ENCODE assay signal across 13 cellular contexts in the genomic region with DNA sequence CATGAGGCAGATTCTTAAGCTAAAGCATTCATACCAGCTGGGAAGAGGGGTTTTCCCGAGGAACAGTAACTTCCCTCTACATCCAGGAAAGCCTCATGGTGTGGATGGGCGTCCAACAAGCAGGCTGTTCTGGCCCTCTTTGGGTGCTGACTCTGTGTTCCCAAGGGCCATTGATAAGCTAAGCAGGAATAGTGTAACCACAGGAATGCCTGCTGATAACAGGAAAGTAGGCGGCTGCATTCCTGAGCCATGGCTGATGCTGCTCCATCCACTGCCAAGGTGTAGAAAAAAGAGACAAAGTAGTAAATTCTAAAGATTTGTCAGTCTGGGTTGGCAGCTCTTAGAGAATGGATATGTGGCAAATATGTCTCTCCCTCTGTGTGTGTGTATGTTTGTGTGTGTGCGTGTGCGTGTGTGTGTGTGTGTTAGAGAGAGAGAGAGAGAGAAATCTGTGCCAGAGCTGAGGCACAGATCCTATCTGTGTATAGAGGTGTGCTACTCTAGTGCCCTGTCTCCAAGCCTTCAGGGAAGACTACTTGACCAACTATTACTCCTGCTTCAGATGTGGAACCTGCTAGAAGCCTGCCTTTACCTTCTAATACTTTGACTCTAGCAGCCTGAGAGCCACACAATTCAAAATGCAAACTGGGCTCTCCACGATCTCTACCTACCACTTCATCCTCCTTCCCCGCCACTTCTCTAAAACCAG.
DNase-seq lines count a peak whose midpoint lies in the region; ATAC-seq, FAIRE-seq and TF ChIP-seq lines count a peak whose summit lies in the region.
"Had no signal": no experiment of that assay in that cellular context is flagged by ENCODE, and none has a peak within 500 bp of the region (broad histone marks: within the 10 kb centered on the region; RNA-seq: fewer than 3 reads in every experiment).

No MANE protein-coding gene starts in this region.

- H3K27ac Mint-ChIP-seq in nephron progenitor cell, result peak overlapping the region; percentile 0
- no peak overlapping the region for H3K27ac Mint-ChIP-seq in T-helper 17 cell
- no peak overlapping the region for H3K27ac Mint-ChIP-seq in activated CD4-positive, alpha-beta T cell treated with anti-CD3 and anti-CD28 coated beads, Interleukin-2, amount 10 ng/mL, durations not matched to agents 7 days and 5 days
- H3K27ac Mint-ChIP-seq: activated naive CD4-positive, alpha-beta T cell treated with anti-CD3 and anti-CD28 coated beads, Interleukin-2, amount 50 U/mL, for 24 hours; stimulated activated memory B cell treated with anti-CD40 and anti-IgM and Interleukin-4, amounts not matched to agents 10 μg/mL and 1 μg/mL and 100 μg/mL, for 72 hours had no signal

- no peak overlapping the region for H3K27ac ChIP-seq in cardiac muscle cell
- no peak overlapping the region for H3K27ac ChIP-seq in aorta (ENCODE audit: low read depth in 1 of 2, low read length in 2 of 2)
- H3K27ac ChIP-seq: ovary had no signal

- intact Hi-C loops in aorta (cut with DNase I), result no loop called here

- H3K4me3 ChIP-seq in cardiac muscle cell (no peak overlapping the region), aorta (ENCODE audit: low read length in 2 of 2) (no peak overlapping the region)
- H3K4me3 ChIP-seq: ovary had no signal

- H3K9me3 ChIP-seq in cardiac muscle cell (ENCODE audit: low read depth) (no peaks in the 10 kb centered on the region), aorta (ENCODE audit: control insufficient read depth, low read length) (no peaks in the 10 kb centered on the region), T-helper 17 cell (ENCODE audit: control insufficient read depth, low read length, poor library complexity, severe bottlenecking) (no peaks in the 10 kb centered on the region)
- H3K9me3 ChIP-seq: ovary had no signal

- H3K27me3 ChIP-seq in cardiac muscle cell (no peaks in the 10 kb centered on the region), aorta (ENCODE audit: control insufficient read depth in 1 of 2, insufficient read depth in 2 of 2, low read length in 1 of 2) (no peaks in the 10 kb centered on the region)
- H3K27me3 ChIP-seq: ovary had no signal

- H3K4me1 Mint-ChIP-seq in nephron progenitor cell, result no peaks in the 10 kb centered on the region
- H3K4me1 Mint-ChIP-seq in T-helper 17 cell, result no peaks in the 10 kb centered on the region
- no peaks in the 10 kb centered on the region for H3K4me1 Mint-ChIP-seq in activated CD4-positive, alpha-beta T cell treated with anti-CD3 and anti-CD28 coated beads, Interleukin-2, amount 10 ng/mL, durations not matched to agents 7 days and 5 days
- H3K4me1 Mint-ChIP-seq: activated naive CD4-positive, alpha-beta T cell treated with anti-CD3 and anti-CD28 coated beads, Interleukin-2, amount 50 U/mL, for 24 hours; stimulated activated memory B cell treated with anti-CD40 and anti-IgM and Interleukin-4, amounts not matched to agents 10 μg/mL and 1 μg/mL and 100 μg/mL, for 72 hours had no signal

- DNase-seq in EL (peak; percentile 8), RCC 7860 (ENCODE audit: low spot score) (peak; percentile 67), cardiac muscle cell (ENCODE audit: low read depth in 1 of 2, low spot score in 1 of 2) (peak; percentile 66 to 85), nephron progenitor cell (no peak), aorta (no peak), T-helper 17 cell (no peak), NCI-H2107 (lab: John Stamatoyannopoulos, UW) (no peak)
- no peak for DNase-seq in activated CD4-positive, alpha-beta T cell treated with anti-CD3 and anti-CD28 coated beads, Interleukin-2, amount 10 ng/mL, durations not matched to agents 7 days and 5 days
- DNase-seq: Kasumi-1, mesenchymal stem cell, ovary had no signal

- no peak for ATAC-seq in aorta (ENCODE audit: low FRiP score)
- no peak for ATAC-seq in T-helper 17 cell
- ATAC-seq: stimulated activated memory B cell treated with anti-CD40 and anti-IgM and Interleukin-4, amounts not matched to agents 10 μg/mL and 1 μg/mL and 100 μg/mL, for 72 hours had no signal

- H3K4me3 Mint-ChIP-seq in nephron progenitor cell (no peak overlapping the region), T-helper 17 cell (no peak overlapping the region)
- H3K4me3 Mint-ChIP-seq in activated CD4-positive, alpha-beta T cell treated with anti-CD3 and anti-CD28 coated beads, Interleukin-2, amount 10 ng/mL, durations not matched to agents 7 days and 5 days, result no peak overlapping the region
- H3K4me3 Mint-ChIP-seq: activated naive CD4-positive, alpha-beta T cell treated with anti-CD3 and anti-CD28 coated beads, Interleukin-2, amount 50 U/mL, for 24 hours; stimulated activated memory B cell treated with anti-CD40 and anti-IgM and Interleukin-4, amounts not matched to agents 10 μg/mL and 1 μg/mL and 100 μg/mL, for 72 hours had no signal

- POLR2A ChIA-PET in activated CD4-positive, alpha-beta T cell treated with anti-CD3 and anti-CD28 coated beads, Interleukin-2, amount 10 ng/mL, durations not matched to agents 7 days and 5 days (lab: Charles Lee), result no interaction called here

- 50 to 52% methylated on average over 7 of the region's 7 CpGs for WGBS in aorta, 2 donors

- H3K27me3 Mint-ChIP-seq in nephron progenitor cell (ENCODE audit: low read depth, poor library complexity), result no peaks in the 10 kb centered on the region
- H3K27me3 Mint-ChIP-seq in T-helper 17 cell, result peaks cover 2% of the 10 kb centered on the region
- H3K27me3 Mint-ChIP-seq in activated CD4-positive, alpha-beta T cell treated with anti-CD3 and anti-CD28 coated beads, Interleukin-2, amount 10 ng/mL, durations not matched to agents 7 days and 5 days, result no peaks in the 10 kb centered on the region
- H3K27me3 Mint-ChIP-seq: activated naive CD4-positive, alpha-beta T cell treated with anti-CD3 and anti-CD28 coated beads, Interleukin-2, amount 50 U/mL, for 24 hours; stimulated activated memory B cell treated with anti-CD40 and anti-IgM and Interleukin-4, amounts not matched to agents 10 μg/mL and 1 μg/mL and 100 μg/mL, for 72 hours had no signal

- no peaks in the 10 kb centered on the region for H3K9me3 Mint-ChIP-seq in nephron progenitor cell
- H3K9me3 Mint-ChIP-seq in activated CD4-positive, alpha-beta T cell treated with anti-CD3 and anti-CD28 coated beads, Interleukin-2, amount 10 ng/mL, durations not matched to agents 7 days and 5 days, result no peaks in the 10 kb centered on the region
- H3K9me3 Mint-ChIP-seq: activated naive CD4-positive, alpha-beta T cell treated with anti-CD3 and anti-CD28 coated beads, Interleukin-2, amount 50 U/mL, for 24 hours; stimulated activated memory B cell treated with anti-CD40 and anti-IgM and Interleukin-4, amounts not matched to agents 10 μg/mL and 1 μg/mL and 100 μg/mL, for 72 hours had no signal

- CTCF ChIA-PET in activated CD4-positive, alpha-beta T cell treated with anti-CD3 and anti-CD28 coated beads, Interleukin-2, amount 10 ng/mL, durations not matched to agents 7 days and 5 days (lab: Charles Lee), result interaction anchor here (0.6 kb wide), 1 partner anchor 48 kb away, joined by 3 read pairs; no protein-coding TSS in a partner anchor

- no peaks in the 10 kb centered on the region for H3K36me3 Mint-ChIP-seq in nephron progenitor cell (ENCODE audit: low read depth)
- H3K36me3 Mint-ChIP-seq in T-helper 17 cell (ENCODE audit: low read depth), result no peaks in the 10 kb centered on the region
- no peaks in the 10 kb centered on the region for H3K36me3 Mint-ChIP-seq in activated CD4-positive, alpha-beta T cell treated with anti-CD3 and anti-CD28 coated beads, Interleukin-2, amount 10 ng/mL, durations not matched to agents 7 days and 5 days (ENCODE audit: low read depth)
- H3K36me3 Mint-ChIP-seq: activated naive CD4-positive, alpha-beta T cell treated with anti-CD3 and anti-CD28 coated beads, Interleukin-2, amount 50 U/mL, for 24 hours; stimulated activated memory B cell treated with anti-CD40 and anti-IgM and Interleukin-4, amounts not matched to agents 10 μg/mL and 1 μg/mL and 100 μg/mL, for 72 hours had no signal

- TF ChIP-seq CTCF in cardiac muscle cell (IDR thresholded peaks at IDR 0.05; ENCODE audit: low read depth, low read length) (no peak), nephron progenitor cell (IDR thresholded peaks at IDR 0.05) (no peak)

- no peak for FAIRE-seq in RCC 7860 (lab: Jason Lieb, UNC)

- H3K4me1 ChIP-seq in cardiac muscle cell (ENCODE audit: low read depth), result peaks cover 4% of the 10 kb centered on the region
- no peaks in the 10 kb centered on the region for H3K4me1 ChIP-seq in aorta (ENCODE audit: control insufficient read depth in 1 of 2, insufficient read depth in 2 of 2, low read length in 2 of 2)

- H3K36me3 ChIP-seq in cardiac muscle cell (no peaks in the 10 kb centered on the region), aorta (ENCODE audit: control insufficient read depth in 1 of 2, insufficient read depth in 2 of 2, low read length in 1 of 2) (no peaks in the 10 kb centered on the region)
- H3K36me3 ChIP-seq: ovary had no signal

Comparison
In these comparisons a context has a peak if more than half of its experiments do, and no peak if none do; other contexts are left out.
1. DNase-seq: peak in EL (single experiment), RCC 7860 (single experiment) and cardiac muscle cell (2 of 2); none in nephron progenitor cell (single experiment), aorta (0 of 2), T-helper 17 cell (0 of 3), NCI-H2107 (single experiment) and activated CD4-positive, alpha-beta T cell treated with anti-CD3 and anti-CD28 coated beads, Interleukin-2, amount 10 ng/mL, durations not matched to agents 7 days and 5 days (single experiment).